27 cellular contexts compared by ENCODE assay signal in the genomic region with DNA sequence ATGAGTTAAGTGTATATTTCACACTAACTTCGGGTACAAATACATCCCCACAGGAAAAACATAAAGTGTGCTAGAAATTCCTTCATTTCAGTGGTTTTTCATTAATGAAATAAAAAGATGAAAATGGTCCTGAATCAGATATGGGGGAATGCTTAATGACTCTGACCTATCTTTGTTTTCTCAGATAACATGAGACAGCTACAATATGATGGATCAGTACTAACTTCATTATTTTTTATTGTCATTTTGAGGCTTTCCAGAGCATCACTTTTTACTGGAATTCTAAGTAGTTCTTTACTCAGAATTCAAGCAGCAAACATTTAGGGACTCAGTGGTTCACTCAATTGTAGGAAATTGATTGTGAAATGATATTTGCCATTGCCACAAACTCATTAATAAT. TPM values are rescaled to one million over a fixed set of nuclear protein-coding genes. Genes with fewer than 3 reads are reported as not detected.
"Had no signal": no experiment of that assay in that cellular context is flagged by ENCODE, and none has a peak within 500 bp of the region (broad histone marks: within the 10 kb centered on the region; RNA-seq: fewer than 3 reads in every experiment).

No MANE protein-coding gene starts in this region.

- H3K36me3 Mint-ChIP-seq: IgD-negative memory B cell, T-cell had no signal

- H3K27ac ChIP-seq: HL-60, KMS-11, RWPE1 had no signal

- H3K9me3 Mint-ChIP-seq: IgD-negative memory B cell, T-cell had no signal

- ATAC-seq: K562, Panc1, PC-3, T-cell had no signal

- H3K4me2 ChIP-seq: KMS-11 had no signal

- H3K4me3 ChIP-seq: K562 had no signal

- H3K4me1 Mint-ChIP-seq: IgD-negative memory B cell had no signal

- H3K4me3 Mint-ChIP-seq: IgD-negative memory B cell, T-cell had no signal

- DNase-seq: Kasumi-1, NCI-H1092, NCI-H1105 treated with DMSO at 0.1 percent for 48 hours, NCI-H1417 treated with DMSO at 0.1 percent for 48 hours, NCI-H146, NCI-H1694 treated with DMSO at 0.1 percent for 48 hours, NCI-H1930, NCI-H2081, NCI-H2107, NCI-H2227 treated with DMSO at 0.1 percent for 48 hours, NCI-H446, NCI-H510A, NCI-H524 treated with DMSO at 0.1 percent for 48 hours, NCI-H774, PC-3, SHP77, SW 1271, T-cell had no signal

- H3K27ac Mint-ChIP-seq: IgD-negative memory B cell, T-cell had no signal

- H3K9ac ChIP-seq: KMS-11 had no signal

RNA-seq across cellular contexts. Expression of a gene that starts 2.8 kb away (rescaled TPM):
- total RNA-seq: K562, MCF 10A, OCI-LY7, PC-3, SK-MEL-5 had no signal
- polyA plus RNA-seq: IgD-negative memory B cell, K562 had no signal
